In the genomic region with DNA sequence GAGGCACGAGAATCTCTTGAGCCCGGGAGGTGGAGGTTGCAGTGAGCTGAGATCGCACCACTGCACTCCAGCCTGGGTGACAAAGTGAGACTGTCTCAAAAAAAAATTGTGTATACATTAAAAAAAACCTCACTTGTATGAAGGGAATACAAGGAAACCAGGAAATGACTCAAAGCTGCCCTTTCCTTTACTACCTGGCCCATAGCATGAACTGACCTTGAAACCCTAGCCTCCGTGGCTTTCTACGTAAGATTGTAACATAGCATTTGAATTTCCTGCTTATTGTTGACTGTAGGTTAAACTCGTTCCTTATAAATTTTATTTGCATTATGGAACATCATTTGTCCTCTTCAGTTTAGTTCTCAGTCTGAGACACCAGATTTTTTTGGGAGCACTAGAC, we compare ENCODE assay signal across 1 cellular context.
TF ChIP-seq lines count a peak whose summit lies in the region.

No MANE protein-coding gene starts in this region.

TF ChIP-seq in SK-N-SH treated with all-trans-retinoic acid at 6 μM for 48 hours, 23 proteins besides CTCF, POLR2A, EP300 and RAD21 (continued from another document):
- TF ChIP-seq, protein P1, sequence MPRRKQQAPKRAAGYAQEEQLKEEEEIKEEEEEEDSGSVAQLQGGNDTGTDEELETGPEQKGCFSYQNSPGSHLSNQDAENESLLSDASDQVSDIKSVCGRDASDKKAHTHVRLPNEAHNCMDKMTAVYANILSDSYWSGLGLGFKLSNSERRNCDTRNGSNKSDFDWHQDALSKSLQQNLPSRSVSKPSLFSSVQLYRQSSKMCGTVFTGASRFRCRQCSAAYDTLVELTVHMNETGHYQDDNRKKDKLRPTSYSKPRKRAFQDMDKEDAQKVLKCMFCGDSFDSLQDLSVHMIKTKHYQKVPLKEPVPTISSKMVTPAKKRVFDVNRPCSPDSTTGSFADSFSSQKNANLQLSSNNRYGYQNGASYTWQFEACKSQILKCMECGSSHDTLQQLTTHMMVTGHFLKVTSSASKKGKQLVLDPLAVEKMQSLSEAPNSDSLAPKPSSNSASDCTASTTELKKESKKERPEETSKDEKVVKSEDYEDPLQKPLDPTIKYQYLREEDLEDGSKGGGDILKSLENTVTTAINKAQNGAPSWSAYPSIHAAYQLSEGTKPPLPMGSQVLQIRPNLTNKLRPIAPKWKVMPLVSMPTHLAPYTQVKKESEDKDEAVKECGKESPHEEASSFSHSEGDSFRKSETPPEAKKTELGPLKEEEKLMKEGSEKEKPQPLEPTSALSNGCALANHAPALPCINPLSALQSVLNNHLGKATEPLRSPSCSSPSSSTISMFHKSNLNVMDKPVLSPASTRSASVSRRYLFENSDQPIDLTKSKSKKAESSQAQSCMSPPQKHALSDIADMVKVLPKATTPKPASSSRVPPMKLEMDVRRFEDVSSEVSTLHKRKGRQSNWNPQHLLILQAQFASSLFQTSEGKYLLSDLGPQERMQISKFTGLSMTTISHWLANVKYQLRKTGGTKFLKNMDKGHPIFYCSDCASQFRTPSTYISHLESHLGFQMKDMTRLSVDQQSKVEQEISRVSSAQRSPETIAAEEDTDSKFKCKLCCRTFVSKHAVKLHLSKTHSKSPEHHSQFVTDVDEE (CRISPR knock-in tag; IDR thresholded peaks at IDR 0.05): no peak
- TF ChIP-seq ZNF8 (CRISPR knock-in tag; IDR thresholded peaks at IDR 0.05) (no peak), OSR1 (CRISPR knock-in tag; IDR thresholded peaks at IDR 0.05) (no peak), ISL1 (CRISPR knock-in tag; IDR thresholded peaks at IDR 0.05) (no peak), ZFP30 (CRISPR knock-in tag; IDR thresholded peaks at IDR 0.05) (no peak)
- TF ChIP-seq, protein P2, sequence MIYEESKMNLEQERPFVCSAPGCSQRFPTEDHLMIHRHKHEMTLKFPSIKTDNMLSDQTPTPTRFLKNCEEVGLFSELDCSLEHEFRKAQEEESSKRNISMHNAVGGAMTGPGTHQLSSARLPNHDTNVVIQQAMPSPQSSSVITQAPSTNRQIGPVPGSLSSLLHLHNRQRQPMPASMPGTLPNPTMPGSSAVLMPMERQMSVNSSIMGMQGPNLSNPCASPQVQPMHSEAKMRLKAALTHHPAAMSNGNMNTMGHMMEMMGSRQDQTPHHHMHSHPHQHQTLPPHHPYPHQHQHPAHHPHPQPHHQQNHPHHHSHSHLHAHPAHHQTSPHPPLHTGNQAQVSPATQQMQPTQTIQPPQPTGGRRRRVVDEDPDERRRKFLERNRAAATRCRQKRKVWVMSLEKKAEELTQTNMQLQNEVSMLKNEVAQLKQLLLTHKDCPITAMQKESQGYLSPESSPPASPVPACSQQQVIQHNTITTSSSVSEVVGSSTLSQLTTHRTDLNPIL (CRISPR knock-in tag; IDR thresholded peaks at IDR 0.05; ENCODE audit: low read depth): no peak
